In genomic region chr5:151005975-151006576, GRCh38 we compare ENCODE assay signal across 1 cellular context.
TF ChIP-seq lines count a peak whose summit lies in the region.

No MANE protein-coding gene starts in this region.

TF ChIP-seq in HepG2, 621 proteins besides CTCF, POLR2A, EP300 and RAD21 (continued from another document):
- TF ChIP-seq TFE3 (CRISPR knock-in tag; IDR thresholded peaks at IDR 0.05): peak; percentile 76
- TF ChIP-seq, protein P1, sequence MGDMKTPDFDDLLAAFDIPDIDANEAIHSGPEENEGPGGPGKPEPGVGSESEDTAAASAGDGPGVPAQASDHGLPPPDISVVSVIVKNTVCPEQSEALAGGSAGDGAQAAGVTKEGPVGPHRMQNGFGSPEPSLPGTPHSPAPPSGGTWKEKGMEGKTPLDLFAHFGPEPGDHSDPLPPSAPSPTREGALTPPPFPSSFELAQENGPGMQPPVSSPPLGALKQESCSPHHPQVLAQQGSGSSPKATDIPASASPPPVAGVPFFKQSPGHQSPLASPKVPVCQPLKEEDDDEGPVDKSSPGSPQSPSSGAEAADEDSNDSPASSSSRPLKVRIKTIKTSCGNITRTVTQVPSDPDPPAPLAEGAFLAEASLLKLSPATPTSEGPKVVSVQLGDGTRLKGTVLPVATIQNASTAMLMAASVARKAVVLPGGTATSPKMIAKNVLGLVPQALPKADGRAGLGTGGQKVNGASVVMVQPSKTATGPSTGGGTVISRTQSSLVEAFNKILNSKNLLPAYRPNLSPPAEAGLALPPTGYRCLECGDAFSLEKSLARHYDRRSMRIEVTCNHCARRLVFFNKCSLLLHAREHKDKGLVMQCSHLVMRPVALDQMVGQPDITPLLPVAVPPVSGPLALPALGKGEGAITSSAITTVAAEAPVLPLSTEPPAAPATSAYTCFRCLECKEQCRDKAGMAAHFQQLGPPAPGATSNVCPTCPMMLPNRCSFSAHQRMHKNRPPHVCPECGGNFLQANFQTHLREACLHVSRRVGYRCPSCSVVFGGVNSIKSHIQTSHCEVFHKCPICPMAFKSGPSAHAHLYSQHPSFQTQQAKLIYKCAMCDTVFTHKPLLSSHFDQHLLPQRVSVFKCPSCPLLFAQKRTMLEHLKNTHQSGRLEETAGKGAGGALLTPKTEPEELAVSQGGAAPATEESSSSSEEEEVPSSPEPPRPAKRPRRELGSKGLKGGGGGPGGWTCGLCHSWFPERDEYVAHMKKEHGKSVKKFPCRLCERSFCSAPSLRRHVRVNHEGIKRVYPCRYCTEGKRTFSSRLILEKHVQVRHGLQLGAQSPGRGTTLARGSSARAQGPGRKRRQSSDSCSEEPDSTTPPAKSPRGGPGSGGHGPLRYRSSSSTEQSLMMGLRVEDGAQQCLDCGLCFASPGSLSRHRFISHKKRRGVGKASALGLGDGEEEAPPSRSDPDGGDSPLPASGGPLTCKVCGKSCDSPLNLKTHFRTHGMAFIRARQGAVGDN (CRISPR knock-in tag; IDR thresholded peaks at IDR 0.05): peak; percentile 37; the same call in 1 of the 2 replicates
- TF ChIP-seq RARA (CRISPR knock-in tag; IDR thresholded peaks at IDR 0.05): 0 out of 2 replicates have a peak, but pooled peaks have one; percentile 12
- no peak for TF ChIP-seq SPEN (CRISPR knock-in tag; IDR thresholded peaks at IDR 0.05; ENCODE audit: low read depth)
- TF ChIP-seq ZNF629 (CRISPR knock-in tag; conservative IDR thresholded peaks at IDR 0.05): peak; percentile 24; the same call in 1 of the 2 replicates
- TF ChIP-seq NR2F6 (IDR thresholded peaks at IDR 0.05): peak; percentile 69
- peak; percentile 64 for TF ChIP-seq NR2F6 (CRISPR knock-in tag; IDR thresholded peaks at IDR 0.05)
- 0 out of 2 replicates have a peak, but pooled peaks have one; percentile 10 for TF ChIP-seq ZNF605 (CRISPR knock-in tag; IDR thresholded peaks at IDR 0.05)
